Comparison of ENCODE assay signal across 17 cellular contexts in the genomic region with DNA sequence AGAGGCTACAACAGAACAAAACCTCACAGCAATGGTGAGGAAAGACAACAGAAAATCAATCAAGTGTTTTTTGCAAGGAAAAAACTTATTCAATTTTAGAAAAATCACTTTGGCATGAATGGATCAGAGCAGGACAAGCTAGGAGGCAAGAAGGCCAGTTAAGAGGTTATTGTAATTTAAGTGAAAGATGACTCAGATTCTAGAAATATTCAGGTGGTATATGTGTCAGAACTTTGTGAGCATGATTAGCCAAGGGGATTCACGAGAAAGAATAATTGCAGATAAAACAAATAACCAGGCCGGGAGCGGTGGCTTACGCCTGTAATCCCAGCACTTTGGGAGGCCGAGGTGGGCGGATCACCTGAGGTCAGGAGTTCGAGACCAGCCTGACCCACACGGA. TPM values are rescaled to one million over a fixed set of nuclear protein-coding genes. Genes with fewer than 3 reads are reported as not detected.
DNase-seq lines count a peak whose midpoint lies in the region; ATAC-seq lines count a peak whose summit lies in the region.
"Had no signal": no experiment of that assay in that cellular context is flagged by ENCODE, and none has a peak within 500 bp of the region (broad histone marks: within the 10 kb centered on the region; RNA-seq: fewer than 3 reads in every experiment).

No MANE protein-coding gene starts in this region.

- H3K4me1 Mint-ChIP-seq in activated T-cell treated with anti-CD3 and anti-CD28 coated beads, Interleukin-2, amount 50 U/mL, for 72 hours (ENCODE audit: low read depth): peaks cover 49% of the 10 kb centered on the region
- H3K4me1 Mint-ChIP-seq in activated T-helper 2 cell treated with anti-CD3 and anti-CD28 coated beads, Interferon-gamma antibody, Interleukin-2, Interleukin-4, amounts not matched to agents 10 μg/mL and 5 μg/mL and 100 μg/mL, durations not matched to agents 14 hours and 24 hours and 36 hours (ENCODE audit: low read depth): peaks cover 42% of the 10 kb centered on the region
- peaks cover 14% of the 10 kb centered on the region for H3K4me1 Mint-ChIP-seq in memory B cell

- no peaks in the 10 kb centered on the region for H3K27me3 Mint-ChIP-seq in activated T-cell treated with anti-CD3 and anti-CD28 coated beads, Interleukin-2, amount 50 U/mL, for 72 hours (ENCODE audit: low read depth)
- H3K27me3 Mint-ChIP-seq in activated T-helper 2 cell treated with anti-CD3 and anti-CD28 coated beads, Interferon-gamma antibody, Interleukin-2, Interleukin-4, amounts not matched to agents 10 μg/mL and 5 μg/mL and 100 μg/mL, durations not matched to agents 14 hours and 24 hours and 36 hours (ENCODE audit: low read depth): no peaks in the 10 kb centered on the region
- H3K27me3 Mint-ChIP-seq in memory B cell: no peaks in the 10 kb centered on the region

- DNase-seq in activated T-cell treated with anti-CD3 and anti-CD28 coated beads, Interleukin-2, amount 50 U/mL, for 72 hours: no peak
- no peak for DNase-seq in activated T-cell treated with anti-CD3 and anti-CD28 coated beads, Interleukin-2, amount 50 U/mL, for 1 hour
- DNase-seq in HT1080 (ENCODE audit: low read depth) (peak; percentile 50), memory B cell (ENCODE audit: low spot score in 2 of 2) (no peak), NCI-H146 (lab: John Stamatoyannopoulos, UW) (no peak), NCI-H2107 (lab: John Stamatoyannopoulos, UW) (no peak)
- DNase-seq in activated T-helper 2 cell treated with anti-CD3 and anti-CD28 coated beads, Interferon-gamma antibody, Interleukin-2, Interleukin-4, amounts not matched to agents 10 μg/mL and 5 μg/mL and 100 μg/mL, durations not matched to agents 14 hours and 24 hours and 36 hours (ENCODE audit: low spot score): no peak
- DNase-seq: adrenal gland, glutamatergic neuron, GOT3, left lung, midbrain, NCI-H1436, NCI-H526, posterior cingulate gyrus, SK-N-SH had no signal

- H3K9me3 Mint-ChIP-seq in activated T-cell treated with anti-CD3 and anti-CD28 coated beads, Interleukin-2, amount 50 U/mL, for 72 hours: no peaks in the 10 kb centered on the region
- H3K9me3 Mint-ChIP-seq in activated T-helper 2 cell treated with anti-CD3 and anti-CD28 coated beads, Interferon-gamma antibody, Interleukin-2, Interleukin-4, amounts not matched to agents 10 μg/mL and 5 μg/mL and 100 μg/mL, durations not matched to agents 14 hours and 24 hours and 36 hours: no peaks in the 10 kb centered on the region
- H3K9me3 Mint-ChIP-seq in memory B cell: no peaks in the 10 kb centered on the region

- peak overlapping the region; percentile 6 to 33 for H3K4me3 Mint-ChIP-seq in activated T-cell treated with anti-CD3 and anti-CD28 coated beads, Interleukin-2, amount 50 U/mL, for 72 hours
- no peak overlapping the region for H3K4me3 Mint-ChIP-seq in activated T-helper 2 cell treated with anti-CD3 and anti-CD28 coated beads, Interferon-gamma antibody, Interleukin-2, Interleukin-4, amounts not matched to agents 10 μg/mL and 5 μg/mL and 100 μg/mL, durations not matched to agents 14 hours and 24 hours and 36 hours (ENCODE audit: low read depth)
- H3K4me3 Mint-ChIP-seq in memory B cell: no peak overlapping the region

- intact Hi-C loops in activated T-helper 2 cell treated with anti-CD3 and anti-CD28 coated beads, Interferon-gamma antibody, Interleukin-2, Interleukin-4, amounts not matched to agents 10 μg/mL and 5 μg/mL and 100 μg/mL, durations not matched to agents 14 hours and 24 hours and 36 hours (cut with micrococcal nuclease): loop anchor here (5.0 kb wide), 1 partner anchor 328 kb away; no protein-coding TSS in a partner anchor

- H3K36me3 Mint-ChIP-seq in activated T-cell treated with anti-CD3 and anti-CD28 coated beads, Interleukin-2, amount 50 U/mL, for 72 hours (ENCODE audit: insufficient read depth in 2 of 2): no peaks in the 10 kb centered on the region
- H3K36me3 Mint-ChIP-seq in activated T-helper 2 cell treated with anti-CD3 and anti-CD28 coated beads, Interferon-gamma antibody, Interleukin-2, Interleukin-4, amounts not matched to agents 10 μg/mL and 5 μg/mL and 100 μg/mL, durations not matched to agents 14 hours and 24 hours and 36 hours (ENCODE audit: low read depth): peaks cover 17% of the 10 kb centered on the region
- H3K36me3 Mint-ChIP-seq in memory B cell: no peaks in the 10 kb centered on the region

- ATAC-seq in activated T-cell treated with anti-CD3 and anti-CD28 coated beads, Interleukin-2, amount 50 U/mL, for 72 hours (replicated peaks in 1 of 2): peak; percentile 54 to 62
- no peak for ATAC-seq in memory B cell (ENCODE audit: low read depth)
- ATAC-seq in HG02642 (IDR thresholded peaks at IDR 0.05; ENCODE audit: poor library complexity, unreplicated experiment): no peak
- ATAC-seq: left lung had no signal

- H3K27ac Mint-ChIP-seq in activated T-cell treated with anti-CD3 and anti-CD28 coated beads, Interleukin-2, amount 50 U/mL, for 72 hours: no peak overlapping the region
- H3K27ac Mint-ChIP-seq in activated T-helper 2 cell treated with anti-CD3 and anti-CD28 coated beads, Interferon-gamma antibody, Interleukin-2, Interleukin-4, amounts not matched to agents 10 μg/mL and 5 μg/mL and 100 μg/mL, durations not matched to agents 14 hours and 24 hours and 36 hours: peak overlapping the region; percentile 57
- H3K27ac Mint-ChIP-seq in memory B cell: peak overlapping the region; percentile 7

RNA-seq across cellular contexts. Expression of gene GCH1, which starts 12.7 kb away (rescaled TPM):
- total RNA-seq in activated T-cell treated with anti-CD3 and anti-CD28 coated beads, Interleukin-2, amount 50 U/mL, for 72 hours: 10 to 100 TPM; 35.3 to 54.0 TPM
- 4.0 and 7.5 TPM in 2 replicates for total RNA-seq in HT1080 (2014; rRNA removed; shearing (Covaris generic))
- 4.4 and 4.8 TPM in 2 replicates for polyA plus RNA-seq in HT1080 (2015; cell fraction: cytosol; rRNA removed)
- polyA plus RNA-seq in HT1080 (2015; cell fraction: nucleus; rRNA removed): 3.3 and 3.6 TPM in 2 replicates
- 51.4 and 52.5 TPM in 2 replicates for total RNA-seq in activated T-helper 2 cell treated with anti-CD3 and anti-CD28 coated beads, Interferon-gamma antibody, Interleukin-2, Interleukin-4, amounts not matched to agents 10 μg/mL and 5 μg/mL and 100 μg/mL, durations not matched to agents 14 hours and 24 hours and 36 hours

Comparison
In these comparisons a context has a peak if more than half of its experiments do, and no peak if none do; other contexts are left out.
1. ATAC-seq: peak in activated T-cell treated with anti-CD3 and anti-CD28 coated beads, Interleukin-2, amount 50 U/mL, for 72 hours (2 of 2); none in memory B cell (single experiment) and HG02642 (single experiment).
2. H3K4me3 Mint-ChIP-seq: peak in activated T-cell treated with anti-CD3 and anti-CD28 coated beads, Interleukin-2, amount 50 U/mL, for 72 hours (2 of 2); none in activated T-helper 2 cell treated with anti-CD3 and anti-CD28 coated beads, Interferon-gamma antibody, Interleukin-2, Interleukin-4, amounts not matched to agents 10 μg/mL and 5 μg/mL and 100 μg/mL, durations not matched to agents 14 hours and 24 hours and 36 hours (single experiment) and memory B cell (single experiment).